Comparison of ENCODE assay signal across 21 cellular contexts in the genomic region with DNA sequence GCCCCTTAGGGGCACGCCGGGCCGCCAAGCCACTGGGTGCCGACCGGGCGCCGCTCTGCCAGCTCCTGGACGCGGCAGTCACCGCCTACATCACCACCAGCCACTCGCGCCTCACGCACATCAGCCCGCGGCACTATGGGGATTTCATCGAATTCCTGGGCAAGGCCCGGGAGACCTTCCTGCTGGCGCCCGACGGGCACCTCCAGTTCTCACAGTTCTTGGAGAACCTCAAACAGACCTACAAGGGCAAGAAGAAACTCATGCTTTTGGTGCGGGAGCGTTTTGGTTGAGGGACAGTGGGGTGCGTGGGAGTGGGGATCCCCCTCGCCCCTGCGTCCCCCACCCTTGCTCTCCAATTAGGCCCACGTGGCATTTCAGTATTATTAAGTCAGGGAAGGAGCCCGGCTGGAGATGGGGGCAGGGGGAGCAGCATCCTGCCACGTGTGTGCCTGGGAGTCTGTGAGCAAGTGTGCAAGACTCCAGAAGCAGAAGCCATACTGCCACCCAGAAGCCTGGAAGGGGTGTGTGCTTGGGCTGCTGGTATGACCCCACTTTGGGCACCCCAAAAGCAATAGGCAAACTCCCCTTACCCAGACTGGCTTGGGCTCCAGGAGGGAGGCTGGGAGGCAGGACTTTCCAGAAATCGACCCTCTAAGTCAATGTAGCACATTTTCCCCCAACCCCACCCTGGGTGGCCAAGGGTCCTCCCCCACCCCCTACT. TPM values are rescaled to one million over a fixed set of nuclear protein-coding genes. Genes with fewer than 3 reads are reported as not detected.
DNase-seq lines count a peak whose midpoint lies in the region; ATAC-seq and TF ChIP-seq lines count a peak whose summit lies in the region.
"Had no signal": no experiment of that assay in that cellular context is flagged by ENCODE, and none has a peak within 500 bp of the region (broad histone marks: within the 10 kb centered on the region; RNA-seq: fewer than 3 reads in every experiment).

No MANE protein-coding gene starts in this region.

- intact Hi-C loops in natural killer cell (cut with micrococcal nuclease): no loop called here

- H3K9ac ChIP-seq in SK-N-MC (ENCODE audit: insufficient read length) (no peak overlapping the region), endodermal cell (ENCODE audit: extremely low read depth, low read length, poor library complexity, severe bottlenecking) (no peak overlapping the region)

- H3K4me3 ChIP-seq in SK-N-MC (no peak overlapping the region), endodermal cell (ENCODE audit: low read length) (no peak overlapping the region)
- H3K4me3 ChIP-seq: colonic mucosa, esophagus squamous epithelium, heart left ventricle had no signal

- H3K27ac ChIP-seq in SK-N-MC (0 out of 2 replicates have a peak overlapping the region, but pooled peaks have one; percentile 13), endodermal cell (ENCODE audit: low read depth, low read length) (no peak overlapping the region)
- H3K27ac ChIP-seq: colonic mucosa, heart left ventricle, VCaP had no signal

- H3K36me3 ChIP-seq in SK-N-MC (ENCODE audit: insufficient read depth, low read length) (peaks cover 14% of the 10 kb centered on the region; the same call in 1 of the 2 replicates), endodermal cell (ENCODE audit: control insufficient read depth, insufficient read depth, low read length) (peaks cover 4% of the 10 kb centered on the region)

- WGBS in endodermal cell (ENCODE audit: insufficient coverage in 1 of 2, insufficient read length in 1 of 2), 2 experiments: 93 to 97% methylated on average over 22 to 29 of the region's 29 CpGs

- no peaks in the 10 kb centered on the region for H3K27me3 ChIP-seq in endodermal cell (ENCODE audit: control insufficient read depth, insufficient read depth, low read length, poor library complexity, severe bottlenecking)
- H3K27me3 ChIP-seq: colonic mucosa, esophagus squamous epithelium, heart left ventricle had no signal

- ATAC-seq in natural killer cell: peak in 1 of 3 donors; percentile 6
- no peak for ATAC-seq in natural killer cell treated with Interleukin-12 subunit alpha and Interleukin-12 subunit beta and Interleukin-15 and Interleukin-18, amount 100 ng/mL, for 72 hours
- ATAC-seq in stimulated activated effector memory CD8-positive, alpha-beta T cell treated with anti-CD3 and anti-CD28 coated beads, Interleukin-12 subunit alpha, Interleukin-12 subunit beta, amount 100 ng/mL, for 72 hours: no peak
- ATAC-seq: heart left ventricle, Panc1, right cardiac atrium had no signal

- H3K9me3 ChIP-seq in SK-N-MC (ENCODE audit: low read depth, low read length) (no peaks in the 10 kb centered on the region), endodermal cell (ENCODE audit: control insufficient read depth, low read length) (no peaks in the 10 kb centered on the region)
- H3K9me3 ChIP-seq: colonic mucosa, esophagus squamous epithelium, heart left ventricle had no signal

- in situ Hi-C loops in GM13977 (cut with MboI; ENCODE audit: low pct_unique_long_range_greater_than_20kb, low sequenced_read_pairs, unreplicated experiment): no loop called here

- H3K27ac Mint-ChIP-seq in natural killer cell: peak overlapping the region; percentile 99 to 100
- H3K27ac Mint-ChIP-seq in natural killer cell treated with Interleukin-12 subunit alpha and Interleukin-12 subunit beta and Interleukin-15 and Interleukin-18, amount 100 ng/mL, for 72 hours: peak overlapping the region in 1 of 2 donors; percentile 45
- H3K27ac Mint-ChIP-seq in endodermal cell: no peak overlapping the region
- no peak overlapping the region for H3K27ac Mint-ChIP-seq in stimulated activated effector memory CD8-positive, alpha-beta T cell treated with anti-CD3 and anti-CD28 coated beads, Interleukin-12 subunit alpha, Interleukin-12 subunit beta, amount 100 ng/mL, for 72 hours

- H3K27me3 Mint-ChIP-seq in natural killer cell (ENCODE audit: low read depth in 2 of 2): no peaks in the 10 kb centered on the region
- no peaks in the 10 kb centered on the region for H3K27me3 Mint-ChIP-seq in natural killer cell treated with Interleukin-12 subunit alpha and Interleukin-12 subunit beta and Interleukin-15 and Interleukin-18, amount 100 ng/mL, for 72 hours
- no peaks in the 10 kb centered on the region for H3K27me3 Mint-ChIP-seq in endodermal cell (ENCODE audit: insufficient read depth)

- H3K9me3 Mint-ChIP-seq in natural killer cell: no peaks in the 10 kb centered on the region
- no peaks in the 10 kb centered on the region for H3K9me3 Mint-ChIP-seq in natural killer cell treated with Interleukin-12 subunit alpha and Interleukin-12 subunit beta and Interleukin-15 and Interleukin-18, amount 100 ng/mL, for 72 hours
- H3K9me3 Mint-ChIP-seq in endodermal cell: no peaks in the 10 kb centered on the region
- no peaks in the 10 kb centered on the region for H3K9me3 Mint-ChIP-seq in stimulated activated effector memory CD8-positive, alpha-beta T cell treated with anti-CD3 and anti-CD28 coated beads, Interleukin-12 subunit alpha, Interleukin-12 subunit beta, amount 100 ng/mL, for 72 hours
- H3K9me3 Mint-ChIP-seq: neural crest cell had no signal

- peak overlapping the region; percentile 92 for H3K4me3 Mint-ChIP-seq in natural killer cell
- no peak overlapping the region for H3K4me3 Mint-ChIP-seq in natural killer cell treated with Interleukin-12 subunit alpha and Interleukin-12 subunit beta and Interleukin-15 and Interleukin-18, amount 100 ng/mL, for 72 hours
- no peak overlapping the region for H3K4me3 Mint-ChIP-seq in endodermal cell
- H3K4me3 Mint-ChIP-seq in stimulated activated effector memory CD8-positive, alpha-beta T cell treated with anti-CD3 and anti-CD28 coated beads, Interleukin-12 subunit alpha, Interleukin-12 subunit beta, amount 100 ng/mL, for 72 hours: no peak overlapping the region
- H3K4me3 Mint-ChIP-seq: neural crest cell had no signal

- TF ChIP-seq CTCF in natural killer cell (IDR thresholded peaks at IDR 0.05): no peak
- no peak for TF ChIP-seq CTCF in endodermal cell (conservative IDR thresholded peaks at IDR 0.05)
- TF ChIP-seq CTCF in GM13977 (IDR thresholded peaks at IDR 0.05; ENCODE audit: extremely low read depth, insufficient read depth, missing control alignments): no peak

- H3K4me1 ChIP-seq in endodermal cell (ENCODE audit: control insufficient read depth, insufficient read depth, low read length): no peaks in the 10 kb centered on the region
- H3K4me1 ChIP-seq: colonic mucosa had no signal

- H3K4me1 Mint-ChIP-seq in natural killer cell (peaks cover 38 to 39% of the 10 kb centered on the region in 2 donors), endodermal cell (peaks cover 10% of the 10 kb centered on the region)
- peaks cover 21 to 24% of the 10 kb centered on the region in 2 donors for H3K4me1 Mint-ChIP-seq in natural killer cell treated with Interleukin-12 subunit alpha and Interleukin-12 subunit beta and Interleukin-15 and Interleukin-18, amount 100 ng/mL, for 72 hours (ENCODE audit: low read depth in 2 of 2)
- peaks cover 32% of the 10 kb centered on the region for H3K4me1 Mint-ChIP-seq in stimulated activated effector memory CD8-positive, alpha-beta T cell treated with anti-CD3 and anti-CD28 coated beads, Interleukin-12 subunit alpha, Interleukin-12 subunit beta, amount 100 ng/mL, for 72 hours

- DNase-seq in natural killer cell: peak; percentile 31
- DNase-seq in natural killer cell treated with Interleukin-12 subunit alpha and Interleukin-12 subunit beta and Interleukin-15 and Interleukin-18, amount 100 ng/mL, for 72 hours (ENCODE audit: low spot score): no peak
- no peak for DNase-seq in SK-N-MC (ENCODE audit: low read depth, low spot score)
- DNase-seq in endodermal cell: peak; percentile 39
- no peak for DNase-seq in GM13977 (ENCODE audit: low spot score)
- no peak for DNase-seq in NOMO-1 treated with dmso at 0.1 percent for 144 hours (lab: John Stamatoyannopoulos, UW; ENCODE audit: unreplicated experiment)
- no peak for DNase-seq in stimulated activated effector memory CD8-positive, alpha-beta T cell treated with anti-CD3 and anti-CD28 coated beads, Interleukin-12 subunit alpha, Interleukin-12 subunit beta, amount 100 ng/mL, for 72 hours (ENCODE audit: low spot score in 2 of 2)
- DNase-seq in cortex of kidney (lab: John Stamatoyannopoulos, UW): no peak
- DNase-seq: activated CD8-positive, alpha-beta memory T cell treated with anti-CD3 and anti-CD28 coated beads for 24 hours; colonic mucosa; esophagus squamous epithelium; GOT3; heart left ventricle; mesendoderm; NCI-H2029; NCI-H526; substantia nigra had no signal

- H3K36me3 Mint-ChIP-seq in natural killer cell (no peaks in the 10 kb centered on the region), endodermal cell (ENCODE audit: low read depth) (peaks cover 44% of the 10 kb centered on the region)
- H3K36me3 Mint-ChIP-seq in natural killer cell treated with Interleukin-12 subunit alpha and Interleukin-12 subunit beta and Interleukin-15 and Interleukin-18, amount 100 ng/mL, for 72 hours: no peaks in the 10 kb centered on the region
- peaks cover 89% of the 10 kb centered on the region for H3K36me3 Mint-ChIP-seq in stimulated activated effector memory CD8-positive, alpha-beta T cell treated with anti-CD3 and anti-CD28 coated beads, Interleukin-12 subunit alpha, Interleukin-12 subunit beta, amount 100 ng/mL, for 72 hours

RNA-seq across cellular contexts. Expression of gene ZSWIM4, which starts 35.7 kb away (rescaled TPM):
- total RNA-seq in natural killer cell (1 to 10 TPM; 5.8 to 5.9 (median 5.9) TPM), endodermal cell (10 to 100 TPM; 30.0 to 41.9 TPM)
- total RNA-seq in natural killer cell treated with Interleukin-12 subunit alpha and Interleukin-12 subunit beta and Interleukin-15 and Interleukin-18, amount 100 ng/mL, for 72 hours: 1 to 10 TPM; 8.3 to 9.7 TPM
- polyA plus RNA-seq in endodermal cell (2013, experiment 1 of 2): 22.9 TPM
- 20.7 TPM for polyA plus RNA-seq in endodermal cell (2013, experiment 2 of 2)

RNA-seq across cellular contexts. Expression of gene NANOS3, which starts 46.0 kb away (rescaled TPM):
- total RNA-seq in natural killer cell (1 to 10 TPM; 2.6 to 6.3 (median 3.0) TPM), endodermal cell (under 1 TPM in 1 of 2 donors, not detected in 1; 0.64 TPM)
- total RNA-seq in natural killer cell treated with Interleukin-12 subunit alpha and Interleukin-12 subunit beta and Interleukin-15 and Interleukin-18, amount 100 ng/mL, for 72 hours: under 1 TPM in 1 of 2 donors, not detected in 1; 0.95 TPM
- 2.6 TPM for polyA plus RNA-seq in endodermal cell (2013, experiment 1 of 2)
- polyA plus RNA-seq in endodermal cell (2013, experiment 2 of 2): 2.0 TPM
- total RNA-seq: colonic mucosa, esophagus squamous epithelium had no signal

RNA-seq across cellular contexts. Expression of gene C19orf53, which starts 56.7 kb away (rescaled TPM):
- total RNA-seq in natural killer cell (10 to 100 TPM; 52.2 to 56.6 (median 54.7) TPM), endodermal cell (100 to 1,000 TPM; 106 to 114 TPM)
- total RNA-seq in natural killer cell treated with Interleukin-12 subunit alpha and Interleukin-12 subunit beta and Interleukin-15 and Interleukin-18, amount 100 ng/mL, for 72 hours: 10 to 100 TPM; 53.0 to 83.6 TPM
- polyA plus RNA-seq in endodermal cell (2013, experiment 1 of 2): 141 TPM
- 125 TPM for polyA plus RNA-seq in endodermal cell (2013, experiment 2 of 2)

Comparison
In these comparisons a context has a peak if more than half of its experiments do, and no peak if none do; other contexts are left out.
1. DNase-seq: peak in natural killer cell (single experiment) and endodermal cell (single experiment); none in natural killer cell treated with Interleukin-12 subunit alpha and Interleukin-12 subunit beta and Interleukin-15 and Interleukin-18, amount 100 ng/mL, for 72 hours (single experiment), SK-N-MC (single experiment), GM13977 (single experiment), NOMO-1 treated with dmso at 0.1 percent for 144 hours (single experiment), stimulated activated effector memory CD8-positive, alpha-beta T cell treated with anti-CD3 and anti-CD28 coated beads, Interleukin-12 subunit alpha, Interleukin-12 subunit beta, amount 100 ng/mL, for 72 hours (0 of 2) and cortex of kidney (single experiment).
2. H3K27ac Mint-ChIP-seq: peak in natural killer cell (2 of 2); none in endodermal cell (single experiment) and stimulated activated effector memory CD8-positive, alpha-beta T cell treated with anti-CD3 and anti-CD28 coated beads, Interleukin-12 subunit alpha, Interleukin-12 subunit beta, amount 100 ng/mL, for 72 hours (single experiment).